ENCODE assay signal across 21 cellular contexts in the genomic region with DNA sequence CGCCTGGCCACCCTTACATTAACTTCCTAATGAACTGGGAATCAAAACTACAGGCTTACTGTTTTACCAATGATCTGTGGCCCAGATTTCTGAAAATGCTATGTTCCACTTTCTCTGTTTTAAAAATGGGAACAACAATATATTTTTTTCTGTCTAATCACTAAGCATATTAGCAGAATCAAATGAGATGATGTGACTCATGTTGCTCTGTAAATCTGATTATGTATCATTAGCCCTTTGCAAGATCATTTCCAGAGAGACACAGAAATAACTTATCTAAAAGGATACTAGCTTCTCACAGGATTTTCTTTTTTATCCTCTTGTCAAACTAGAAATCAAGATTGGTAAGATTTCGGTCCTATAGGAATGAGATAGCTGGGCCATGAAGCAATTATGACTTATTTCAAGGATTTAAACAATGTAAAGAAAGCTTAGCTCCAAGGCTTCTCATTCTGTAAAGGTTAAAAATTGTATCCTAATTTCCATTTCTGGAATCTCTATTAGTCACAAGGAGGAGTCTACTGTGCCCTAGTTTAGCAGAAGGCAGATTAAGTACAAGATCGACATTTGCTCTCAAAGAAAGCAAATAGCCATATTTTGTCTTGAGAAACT. TPM values are rescaled to one million over a fixed set of nuclear protein-coding genes. Genes with fewer than 3 reads are reported as not detected.
DNase-seq lines count a peak whose midpoint lies in the region; ATAC-seq and TF ChIP-seq lines count a peak whose summit lies in the region.
"Had no signal": no experiment of that assay in that cellular context is flagged by ENCODE, and none has a peak within 500 bp of the region (broad histone marks: within the 10 kb centered on the region; RNA-seq: fewer than 3 reads in every experiment).

No MANE protein-coding gene starts in this region.

- H3K4me1 Mint-ChIP-seq in naive thymus-derived CD4-positive, alpha-beta T cell = peaks cover 0 to 4% (median 0%) of the 10 kb centered on the region in 7 donors
- H3K4me1 Mint-ChIP-seq: CD4-positive, CD25-positive, alpha-beta regulatory T cell had no signal

- POLR2A ChIA-PET in naive thymus-derived CD4-positive, alpha-beta T cell (lab: Charles Lee) = no interaction called here

- no peak overlapping the region for H3K4me2 ChIP-seq in GM23248 (ENCODE audit: unreplicated experiment)
- H3K4me2 ChIP-seq: BLaER1 had no signal

- no peaks in the 10 kb centered on the region for H3F3A ChIP-seq in GM23248 (ENCODE audit: insufficient read depth)

- intact Hi-C loops in naive thymus-derived CD4-positive, alpha-beta T cell (cut with micrococcal nuclease) = no loop called here

- H3K9ac ChIP-seq in GM23248 = no peak overlapping the region
- H3K9ac ChIP-seq: BLaER1 had no signal

- in situ Hi-C loops in GM23248 (cut with MboI) (no loop called here), KBM-7 (cut with MboI; ENCODE audit: low pct_unique_long_range_greater_than_20kb, low sequenced_read_pairs) (no loop called here)

- peaks cover 0 to 10% (median 0%) of the 10 kb centered on the region in 5 donors for H3K27me3 Mint-ChIP-seq in naive thymus-derived CD4-positive, alpha-beta T cell

- no peaks in the 10 kb centered on the region for H3K9me2 ChIP-seq in GM23248 (ENCODE audit: insufficient read depth)

- H3K27ac Mint-ChIP-seq in naive thymus-derived CD4-positive, alpha-beta T cell = no peak overlapping the region

- no peaks in the 10 kb centered on the region for H4K20me1 ChIP-seq in GM23248 (ENCODE audit: insufficient read depth)
- H4K20me1 ChIP-seq: BLaER1 had no signal

- H2AFZ ChIP-seq in GM23248 = peak overlapping the region; percentile 78

- H3K79me2 ChIP-seq in GM23248 (ENCODE audit: insufficient read depth) = no peaks in the 10 kb centered on the region

- no peak for DNase-seq in GM23248
- DNase-seq in caudate nucleus (lab: John Stamatoyannopoulos, UW) = peak in 1 of 61 donors; percentile 1
- DNase-seq in putamen (ENCODE audit: low spot score) = peak; percentile 27
- DNase-seq in KBM-7 = no peak
- no peak for DNase-seq in naive thymus-derived CD4-positive, alpha-beta T cell
- no peak for DNase-seq in COLO668 (lab: John Stamatoyannopoulos, UW; ENCODE audit: unreplicated experiment)
- DNase-seq: CD4-positive, CD25-positive, alpha-beta regulatory T cell; GOT3; HCEC 1CT; Karpas-422; NCI-H1092; NCI-H1417 treated with DMSO at 0.1 percent for 48 hours; NCI-H1694 treated with DMSO at 0.1 percent for 48 hours; NCI-H2081; NCI-H2227 treated with DMSO at 0.1 percent for 48 hours; NCI-H510A treated with DMSO at 0.1 percent for 48 hours; PC-3 had no signal

- WGBS in GM23248 (ENCODE audit: low coverage in 1 of 2, low lambda C conversion rate in 2 of 2, missing lambda C conversion rate in 2 of 2), 2 experiments = 52 to 54% methylated on average over 3 of the region's 3 CpGs

- no peak overlapping the region for H3K4me3 Mint-ChIP-seq in naive thymus-derived CD4-positive, alpha-beta T cell
- H3K4me3 Mint-ChIP-seq: CD4-positive, CD25-positive, alpha-beta regulatory T cell; IgD-negative memory B cell had no signal

- peak; percentile 76 for ATAC-seq in SK-N-SH treated with all-trans-retinoic acid at 6 μM for 48 hours
- no peak for ATAC-seq in naive thymus-derived CD4-positive, alpha-beta T cell
- ATAC-seq: PC-3 had no signal

- H3K9me3 Mint-ChIP-seq in naive thymus-derived CD4-positive, alpha-beta T cell = no peaks in the 10 kb centered on the region
- H3K9me3 Mint-ChIP-seq: IgD-negative memory B cell had no signal

- H3K27ac ChIP-seq in GM23248 (no peak overlapping the region), caudate nucleus (ENCODE audit: low read depth, low read length) (peak overlapping the region; percentile 60)
- H3K27ac ChIP-seq in naive thymus-derived CD4-positive, alpha-beta T cell (ENCODE audit: low read depth, low read length) = no peak overlapping the region
- H3K27ac ChIP-seq: BLaER1, HL-60 had no signal

- CTCF ChIA-PET in naive thymus-derived CD4-positive, alpha-beta T cell (lab: Charles Lee) = no interaction called here

- H3K36me3 Mint-ChIP-seq in naive thymus-derived CD4-positive, alpha-beta T cell = no peaks in the 10 kb centered on the region
- H3K36me3 Mint-ChIP-seq: CD4-positive, CD25-positive, alpha-beta regulatory T cell had no signal

- no peaks in the 10 kb centered on the region for H3K27me3 ChIP-seq in GM23248 (replicated peaks; ENCODE audit: insufficient read depth)
- H3K27me3 ChIP-seq in naive thymus-derived CD4-positive, alpha-beta T cell (ENCODE audit: control insufficient read depth in 2 of 2, insufficient read depth in 2 of 2, low read length in 2 of 2) = no peaks in the 10 kb centered on the region
- H3K27me3 ChIP-seq: BLaER1 had no signal

- no peaks in the 10 kb centered on the region for H3K9me3 ChIP-seq in GM23248 (ENCODE audit: low read depth)
- no peaks in the 10 kb centered on the region for H3K9me3 ChIP-seq in naive thymus-derived CD4-positive, alpha-beta T cell (ENCODE audit: control insufficient read depth in 2 of 3, low read length in 3 of 3)
- H3K9me3 ChIP-seq: BLaER1 had no signal

- no peak overlapping the region for H3K4me3 ChIP-seq in GM23248
- no peak overlapping the region for H3K4me3 ChIP-seq in naive thymus-derived CD4-positive, alpha-beta T cell (ENCODE audit: low read length)
- H3K4me3 ChIP-seq: BLaER1 had no signal

- no peaks in the 10 kb centered on the region for H3K4me1 ChIP-seq in GM23248 (ENCODE audit: insufficient read depth)
- H3K4me1 ChIP-seq in naive thymus-derived CD4-positive, alpha-beta T cell (ENCODE audit: control insufficient read depth in 2 of 2, insufficient read depth in 2 of 2, low read length in 2 of 2) = no peaks in the 10 kb centered on the region
- H3K4me1 ChIP-seq: BLaER1 had no signal

- H3K36me3 ChIP-seq in GM23248 (ENCODE audit: low read depth) = no peaks in the 10 kb centered on the region
- no peaks in the 10 kb centered on the region for H3K36me3 ChIP-seq in naive thymus-derived CD4-positive, alpha-beta T cell (ENCODE audit: control insufficient read depth in 2 of 3, insufficient read depth in 3 of 3, low read length in 3 of 3)
- H3K36me3 ChIP-seq: BLaER1 had no signal

TF ChIP-seq in SK-N-SH treated with all-trans-retinoic acid at 6 μM for 48 hours, 23 proteins besides CTCF, POLR2A, EP300 and RAD21:
- TF ChIP-seq, protein P1, sequence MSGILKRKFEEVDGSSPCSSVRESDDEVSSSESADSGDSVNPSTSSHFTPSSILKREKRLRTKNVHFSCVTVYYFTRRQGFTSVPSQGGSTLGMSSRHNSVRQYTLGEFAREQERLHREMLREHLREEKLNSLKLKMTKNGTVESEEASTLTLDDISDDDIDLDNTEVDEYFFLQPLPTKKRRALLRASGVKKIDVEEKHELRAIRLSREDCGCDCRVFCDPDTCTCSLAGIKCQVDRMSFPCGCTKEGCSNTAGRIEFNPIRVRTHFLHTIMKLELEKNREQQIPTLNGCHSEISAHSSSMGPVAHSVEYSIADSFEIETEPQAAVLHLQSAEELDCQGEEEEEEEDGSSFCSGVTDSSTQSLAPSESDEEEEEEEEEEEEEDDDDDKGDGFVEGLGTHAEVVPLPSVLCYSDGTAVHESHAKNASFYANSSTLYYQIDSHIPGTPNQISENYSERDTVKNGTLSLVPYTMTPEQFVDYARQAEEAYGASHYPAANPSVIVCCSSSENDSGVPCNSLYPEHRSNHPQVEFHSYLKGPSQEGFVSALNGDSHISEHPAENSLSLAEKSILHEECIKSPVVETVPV (CRISPR knock-in tag; IDR thresholded peaks at IDR 0.05) = no peak
- TF ChIP-seq ZNF70 (CRISPR knock-in tag; IDR thresholded peaks at IDR 0.05) (no peak), PPARA (CRISPR knock-in tag; IDR thresholded peaks at IDR 0.05; ENCODE audit: borderline replicate concordance) (no peak), ZC3H10 (CRISPR knock-in tag; IDR thresholded peaks at IDR 0.05) (peak; percentile 90), ZFP3 (CRISPR knock-in tag; IDR thresholded peaks at IDR 0.05) (no peak)

RNA-seq across cellular contexts. Expression of a gene that starts 32.5 kb away (rescaled TPM):
- 28.7 and 52.6 TPM in 2 replicates for total RNA-seq in GM23248 (2014; rRNA removed; shearing (Covaris generic))
- 9.9 and 10.9 TPM in 2 replicates for polyA plus RNA-seq in GM23248 (2016; fragmentation: Nextera tagmentation; extraction: Ambion mirVana)
- 10 to 100 TPM in 2 of 5 experiments, 1 to 10 TPM in 2, under 1 TPM in 1; 0.36 to 11.4 (median 5.5) TPM for total RNA-seq in naive thymus-derived CD4-positive, alpha-beta T cell
- 1 to 10 TPM; 2.1 to 3.4 TPM for polyA plus RNA-seq in naive thymus-derived CD4-positive, alpha-beta T cell

RNA-seq across cellular contexts. Expression of a gene that starts 36.5 kb away (rescaled TPM):
- 14.2 and 19.2 TPM in 2 replicates for total RNA-seq in GM23248 (2014; rRNA removed; shearing (Covaris generic))
- 11.8 and 12.2 TPM in 2 replicates for polyA plus RNA-seq in GM23248 (2016; fragmentation: Nextera tagmentation; extraction: Ambion mirVana)
- total RNA-seq in naive thymus-derived CD4-positive, alpha-beta T cell = 10 to 100 TPM; 20.6 to 41.3 (median 31.1) TPM
- polyA plus RNA-seq in naive thymus-derived CD4-positive, alpha-beta T cell = 10 to 100 TPM; 15.0 to 19.4 TPM
